In the genomic region with DNA sequence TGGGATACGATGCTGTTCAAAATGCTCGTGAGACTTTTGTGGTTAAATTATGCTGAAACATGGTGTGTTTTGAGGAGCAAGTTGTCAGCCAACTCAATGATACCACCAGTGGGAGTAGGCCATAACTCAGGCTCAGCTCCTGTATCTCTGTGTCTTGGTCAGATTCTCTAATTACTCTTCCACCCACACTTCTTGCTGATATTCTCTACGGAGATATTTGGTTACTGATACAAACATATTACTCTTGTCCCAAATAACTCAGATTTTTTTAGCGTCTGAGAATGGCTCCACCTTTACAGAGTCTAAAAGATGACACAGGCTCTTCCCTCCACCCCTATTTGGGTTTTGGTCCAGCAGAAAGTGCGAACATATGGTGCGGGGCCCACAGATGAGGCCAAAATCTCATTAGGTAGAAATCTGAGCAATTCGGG, we compare ENCODE assay signal across 18 cellular contexts.
DNase-seq lines count a peak whose midpoint lies in the region; ATAC-seq and TF ChIP-seq lines count a peak whose summit lies in the region.
"Had no signal": no experiment of that assay in that cellular context is flagged by ENCODE, and none has a peak within 500 bp of the region (broad histone marks: within the 10 kb centered on the region; RNA-seq: fewer than 3 reads in every experiment).

No MANE protein-coding gene starts in this region.

- H3K27ac ChIP-seq in RWPE2 (ENCODE audit: poor library complexity, severe bottlenecking) = peak overlapping the region; percentile 42
- peak overlapping the region; percentile 65 for H3K27ac ChIP-seq in hepatocyte
- no peak overlapping the region for H3K27ac ChIP-seq in osteoblast (ENCODE audit: low read depth, low read length)
- H3K27ac ChIP-seq: 22Rv1 had no signal

- no peaks in the 10 kb centered on the region for H3K9me3 Mint-ChIP-seq in activated CD4-positive, alpha-beta memory T cell treated with anti-CD3 and anti-CD28 coated beads, Interleukin-2, amount 10 ng/mL, durations not matched to agents 7 days and 5 days

- H2AFZ ChIP-seq in hepatocyte (no peak overlapping the region), osteoblast (ENCODE audit: low read length) (peak overlapping the region; percentile 4)

- H4K20me1 ChIP-seq in hepatocyte (ENCODE audit: insufficient read depth, poor library complexity, severe bottlenecking) (no peaks in the 10 kb centered on the region), osteoblast (ENCODE audit: insufficient read depth, low read length) (no peaks in the 10 kb centered on the region)

- no peak overlapping the region for H3K27ac Mint-ChIP-seq in activated CD4-positive, alpha-beta memory T cell treated with anti-CD3 and anti-CD28 coated beads, Interleukin-2, amount 10 ng/mL, durations not matched to agents 7 days and 5 days
- H3K27ac Mint-ChIP-seq: CD4-positive, CD25-positive, alpha-beta regulatory T cell had no signal

- H3K4me1 Mint-ChIP-seq in activated CD4-positive, alpha-beta memory T cell treated with anti-CD3 and anti-CD28 coated beads, Interleukin-2, amount 10 ng/mL, durations not matched to agents 7 days and 5 days = no peaks in the 10 kb centered on the region
- H3K4me1 Mint-ChIP-seq: CD4-positive, CD25-positive, alpha-beta regulatory T cell had no signal

- H3K27me3 Mint-ChIP-seq in activated CD4-positive, alpha-beta memory T cell treated with anti-CD3 and anti-CD28 coated beads, Interleukin-2, amount 10 ng/mL, durations not matched to agents 7 days and 5 days = peaks cover 5% of the 10 kb centered on the region

- H3K4me2 ChIP-seq in hepatocyte (no peak overlapping the region), osteoblast (ENCODE audit: insufficient read depth, low read length) (no peak overlapping the region)

- 83% methylated on average over 7 of the region's 7 CpGs for WGBS in hepatocyte (ENCODE audit: low lambda C conversion rate, missing lambda C conversion rate)

- no peaks in the 10 kb centered on the region for H3K27me3 ChIP-seq in RWPE2 (ENCODE audit: insufficient read depth, poor library complexity, severe bottlenecking)
- H3K27me3 ChIP-seq in hepatocyte = no peaks in the 10 kb centered on the region
- no peaks in the 10 kb centered on the region for H3K27me3 ChIP-seq in osteoblast (ENCODE audit: insufficient read depth, low read length)
- H3K27me3 ChIP-seq: BE2C had no signal

- no peaks in the 10 kb centered on the region for H3K36me3 ChIP-seq in RWPE2 (ENCODE audit: low read depth)
- no peaks in the 10 kb centered on the region for H3K36me3 ChIP-seq in hepatocyte (replicated peaks; ENCODE audit: insufficient read depth, low read depth)
- no peaks in the 10 kb centered on the region for H3K36me3 ChIP-seq in osteoblast (ENCODE audit: insufficient read depth, low read length)
- H3K36me3 ChIP-seq: BE2C had no signal

- POLR2A ChIA-PET in activated CD4-positive, alpha-beta memory T cell treated with anti-CD3 and anti-CD28 coated beads, Interleukin-2, amount 10 ng/mL, durations not matched to agents 7 days and 5 days (lab: Charles Lee) = no interaction called here

- no peak overlapping the region for H3K4me3 ChIP-seq in RWPE2 (ENCODE audit: severe bottlenecking)
- H3K4me3 ChIP-seq in hepatocyte = no peak overlapping the region
- H3K4me3 ChIP-seq in osteoblast (ENCODE audit: insufficient read depth, low read length) = no peak overlapping the region

- H3K4me1 ChIP-seq in RWPE2 (ENCODE audit: insufficient read depth, poor library complexity, severe bottlenecking) = peaks cover 28% of the 10 kb centered on the region
- H3K4me1 ChIP-seq in hepatocyte (ENCODE audit: insufficient read depth) = peaks cover 25% of the 10 kb centered on the region
- H3K4me1 ChIP-seq in osteoblast (ENCODE audit: insufficient read depth, low read length) = peaks cover 38% of the 10 kb centered on the region
- H3K4me1 ChIP-seq: BE2C had no signal

- no peak overlapping the region for H3K4me3 Mint-ChIP-seq in activated CD4-positive, alpha-beta memory T cell treated with anti-CD3 and anti-CD28 coated beads, Interleukin-2, amount 10 ng/mL, durations not matched to agents 7 days and 5 days
- H3K4me3 Mint-ChIP-seq: CD4-positive, CD25-positive, alpha-beta regulatory T cell had no signal

- CTCF ChIA-PET in activated CD4-positive, alpha-beta memory T cell treated with anti-CD3 and anti-CD28 coated beads, Interleukin-2, amount 10 ng/mL, durations not matched to agents 7 days and 5 days (lab: Charles Lee) = no interaction called here

- peak; percentile 31 for DNase-seq in DMS 273 (lab: John Stamatoyannopoulos, UW; ENCODE audit: unreplicated experiment)
- no peak for DNase-seq in DMS 273 treated with DMSO at 0.1 percent for 48 hours (lab: John Stamatoyannopoulos, UW)
- DNase-seq in RWPE2 (ENCODE audit: low spot score) = no peak
- no peak for DNase-seq in hepatocyte (ENCODE audit: low spot score)
- no peak for DNase-seq in osteoblast (ENCODE audit: insufficient read length, low spot score, missing footprints)
- DNase-seq in activated CD4-positive, alpha-beta memory T cell treated with anti-CD3 and anti-CD28 coated beads, Interleukin-2, amount 10 ng/mL, durations not matched to agents 7 days and 5 days = no peak
- DNase-seq in stimulated activated CD4-positive, alpha-beta T cell treated with anti-CD3 and anti-CD28 coated beads, Interleukin-2, amount 100 ng/mL, for 48 hours = no peak
- DNase-seq: BE2C; CD4-positive, CD25-positive, alpha-beta regulatory T cell; DMS79 treated with DMSO at 0.1 percent for 48 hours; NCI-H1105; NCI-H2081 treated with DMSO at 0.1 percent for 48 hours; NCI-H510A treated with DMSO at 0.1 percent for 48 hours; NCI-H774; RPMI8226; SIG-M5 had no signal

- H3K9me2 ChIP-seq in hepatocyte (replicated peaks; ENCODE audit: insufficient read depth) = no peaks in the 10 kb centered on the region

- no peaks in the 10 kb centered on the region for H3K36me3 Mint-ChIP-seq in activated CD4-positive, alpha-beta memory T cell treated with anti-CD3 and anti-CD28 coated beads, Interleukin-2, amount 10 ng/mL, durations not matched to agents 7 days and 5 days (ENCODE audit: low read depth)
- H3K36me3 Mint-ChIP-seq: CD4-positive, CD25-positive, alpha-beta regulatory T cell had no signal

- H3K9me3 ChIP-seq in RWPE2 (ENCODE audit: severe bottlenecking) = no peaks in the 10 kb centered on the region
- no peaks in the 10 kb centered on the region for H3K9me3 ChIP-seq in hepatocyte (ENCODE audit: low read depth)
- H3K9me3 ChIP-seq in osteoblast (ENCODE audit: low read depth, low read length) = no peaks in the 10 kb centered on the region
- H3K9me3 ChIP-seq: BE2C had no signal

- ATAC-seq in RWPE2 (ENCODE audit: low read depth) (no peak), SK-N-SH treated with all-trans-retinoic acid at 6 μM for 48 hours (no peak)

- H3K79me2 ChIP-seq in hepatocyte (no peaks in the 10 kb centered on the region), osteoblast (ENCODE audit: insufficient read depth, low read length) (no peaks in the 10 kb centered on the region)

- TF ChIP-seq CTCF in RWPE2 (IDR thresholded peaks at IDR 0.05; ENCODE audit: poor library complexity, severe bottlenecking) (no peak), hepatocyte (IDR thresholded peaks at IDR 0.05; ENCODE audit: poor library complexity) (no peak), osteoblast (IDR thresholded peaks at IDR 0.05; ENCODE audit: extremely low read depth, low read depth, low read length) (no peak)

TF ChIP-seq in SK-N-SH treated with all-trans-retinoic acid at 6 μM for 48 hours, 23 proteins besides CTCF, POLR2A, EP300 and RAD21:
- TF ChIP-seq, protein P1, sequence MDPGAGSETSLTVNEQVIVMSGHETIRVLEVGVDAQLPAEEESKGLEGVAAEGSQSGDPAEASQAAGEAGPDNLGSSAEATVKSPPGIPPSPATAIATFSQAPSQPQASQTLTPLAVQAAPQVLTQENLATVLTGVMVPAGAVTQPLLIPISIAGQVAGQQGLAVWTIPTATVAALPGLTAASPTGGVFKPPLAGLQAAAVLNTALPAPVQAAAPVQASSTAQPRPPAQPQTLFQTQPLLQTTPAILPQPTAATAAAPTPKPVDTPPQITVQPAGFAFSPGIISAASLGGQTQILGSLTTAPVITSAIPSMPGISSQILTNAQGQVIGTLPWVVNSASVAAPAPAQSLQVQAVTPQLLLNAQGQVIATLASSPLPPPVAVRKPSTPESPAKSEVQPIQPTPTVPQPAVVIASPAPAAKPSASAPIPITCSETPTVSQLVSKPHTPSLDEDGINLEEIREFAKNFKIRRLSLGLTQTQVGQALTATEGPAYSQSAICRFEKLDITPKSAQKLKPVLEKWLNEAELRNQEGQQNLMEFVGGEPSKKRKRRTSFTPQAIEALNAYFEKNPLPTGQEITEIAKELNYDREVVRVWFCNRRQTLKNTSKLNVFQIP (CRISPR knock-in tag; IDR thresholded peaks at IDR 0.05; ENCODE audit: borderline replicate concordance, low read depth) = no peak
- TF ChIP-seq GLIS3 (CRISPR knock-in tag; IDR thresholded peaks at IDR 0.05) = no peak
- TF ChIP-seq ISL1 (CRISPR knock-in tag; IDR thresholded peaks at IDR 0.05) = no peak
